In genomic region chr19:33251076-33251475, GRCh38 we compare ENCODE assay signal across 2 cellular contexts.
TF ChIP-seq lines count a peak whose summit lies in the region.

No MANE protein-coding gene starts in this region.

TF ChIP-seq in SK-N-SH, 30 proteins besides CTCF, POLR2A, EP300 and RAD21 (continued from another document):
- no peak for TF ChIP-seq TCF12 (IDR thresholded peaks at IDR 0.05)
TF ChIP-seq in SK-N-SH: peak in this region for 0.

TF ChIP-seq in SK-N-SH treated with all-trans-retinoic acid at 6 μM for 48 hours, 23 proteins besides CTCF, POLR2A, EP300 and RAD21:
- TF ChIP-seq PATZ1 (CRISPR knock-in tag; IDR thresholded peaks at IDR 0.05; ENCODE audit: borderline replicate concordance): no peak
- TF ChIP-seq, protein P1, sequence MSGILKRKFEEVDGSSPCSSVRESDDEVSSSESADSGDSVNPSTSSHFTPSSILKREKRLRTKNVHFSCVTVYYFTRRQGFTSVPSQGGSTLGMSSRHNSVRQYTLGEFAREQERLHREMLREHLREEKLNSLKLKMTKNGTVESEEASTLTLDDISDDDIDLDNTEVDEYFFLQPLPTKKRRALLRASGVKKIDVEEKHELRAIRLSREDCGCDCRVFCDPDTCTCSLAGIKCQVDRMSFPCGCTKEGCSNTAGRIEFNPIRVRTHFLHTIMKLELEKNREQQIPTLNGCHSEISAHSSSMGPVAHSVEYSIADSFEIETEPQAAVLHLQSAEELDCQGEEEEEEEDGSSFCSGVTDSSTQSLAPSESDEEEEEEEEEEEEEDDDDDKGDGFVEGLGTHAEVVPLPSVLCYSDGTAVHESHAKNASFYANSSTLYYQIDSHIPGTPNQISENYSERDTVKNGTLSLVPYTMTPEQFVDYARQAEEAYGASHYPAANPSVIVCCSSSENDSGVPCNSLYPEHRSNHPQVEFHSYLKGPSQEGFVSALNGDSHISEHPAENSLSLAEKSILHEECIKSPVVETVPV (CRISPR knock-in tag; IDR thresholded peaks at IDR 0.05): no peak
- TF ChIP-seq ESRRG (CRISPR knock-in tag; IDR thresholded peaks at IDR 0.05): no peak
- TF ChIP-seq SNAI2 (CRISPR knock-in tag; IDR thresholded peaks at IDR 0.05): no peak
